In genomic region chr17:76927577-76927976, GRCh38 we compare ENCODE assay signal across 23 cellular contexts. TPM values are rescaled to one million over a fixed set of nuclear protein-coding genes. Genes with fewer than 3 reads are reported as not detected.
DNase-seq lines count a peak whose midpoint lies in the region; ATAC-seq, FAIRE-seq and TF ChIP-seq lines count a peak whose summit lies in the region.
"Had no signal": no experiment of that assay in that cellular context is flagged by ENCODE, and none has a peak within 500 bp of the region (broad histone marks: within the 10 kb centered on the region; RNA-seq: fewer than 3 reads in every experiment).

No MANE protein-coding gene starts in this region.

- no peaks in the 10 kb centered on the region for H3K36me3 ChIP-seq in kidney (ENCODE audit: control insufficient read depth in 1 of 2, insufficient read depth in 2 of 2, low read length in 2 of 2)
- H3K36me3 ChIP-seq in tibial artery: no peaks in the 10 kb centered on the region
- H3K36me3 ChIP-seq: HAP-1 had no signal

- peaks cover 0 to 5% of the 10 kb centered on the region in 2 donors for H3K4me1 ChIP-seq in kidney (ENCODE audit: control insufficient read depth in 1 of 2, insufficient read depth in 1 of 2, low read depth in 1 of 2, low read length in 2 of 2)
- H3K4me1 ChIP-seq in tibial artery: peaks cover 0 to 8% (median 6%) of the 10 kb centered on the region in 4 donors
- H3K4me1 ChIP-seq: HAP-1 had no signal

- intact Hi-C loops in kidney (cut with DNase I): no loop called here
- intact Hi-C loops in tibial artery (cut with DNase I; ENCODE audit: low total_unique reads): no loop called here

- ATAC-seq in HG02759 (IDR thresholded peaks at IDR 0.05; ENCODE audit: unreplicated experiment): no peak
- ATAC-seq: CD8-positive, alpha-beta T cell; GM23338 had no signal

- H3K27me3 ChIP-seq in tibial artery: peaks cover 0 to 72% of the 10 kb centered on the region in 2 donors
- H3K27me3 ChIP-seq: BLaER1 had no signal

- no peaks in the 10 kb centered on the region for H3K9me3 ChIP-seq in kidney (ENCODE audit: control insufficient read depth in 1 of 2, low read length in 2 of 2)
- no peaks in the 10 kb centered on the region for H3K9me3 ChIP-seq in tibial artery
- H3K9me3 ChIP-seq: BLaER1, HAP-1 had no signal

- H3K27ac ChIP-seq in angular gyrus (ENCODE audit: low read depth, low read length) (peak overlapping the region; percentile 60), kidney (ENCODE audit: low read depth in 2 of 2, low read length in 2 of 2) (no peak overlapping the region), tibial artery (no peak overlapping the region)
- H3K27ac ChIP-seq: 22Rv1, C4-2B had no signal

- DNase-seq in NCI-H82 (lab: John Stamatoyannopoulos, UW) (peak; percentile 38), NCI-H82 treated with DMSO at 0.1 percent for 48 hours (lab: John Stamatoyannopoulos, UW; ENCODE audit: unreplicated experiment) (no peak), kidney (peak; percentile 39), retina (peak; percentile 73), tibial artery (no peak), NCI-H2081 treated with DMSO at 0.1 percent for 48 hours (lab: John Stamatoyannopoulos, UW) (no peak)
- DNase-seq: CD4-positive, CD25-positive, alpha-beta regulatory T cell; CD8-positive, alpha-beta T cell; DMS53; DMS79 treated with DMSO at 0.1 percent for 48 hours; GF-D8; HFFc6 had no signal

- FAIRE-seq in kidney (lab: Jason Lieb, UNC): no peak
- FAIRE-seq: D721Med, GM12891, GM18507, H54 had no signal

- no peak overlapping the region for H3K9ac ChIP-seq in kidney (ENCODE audit: low read length in 2 of 2)
- H3K9ac ChIP-seq: BLaER1 had no signal

- TF ChIP-seq CTCF in kidney (IDR thresholded peaks at IDR 0.05; ENCODE audit: borderline replicate concordance, extremely low read depth, insufficient read depth) (no peak), tibial artery (IDR thresholded peaks at IDR 0.05) (no peak)

- no peak overlapping the region for H3K4me3 ChIP-seq in kidney (ENCODE audit: low read length in 2 of 2)
- no peak overlapping the region for H3K4me3 ChIP-seq in tibial artery
- H3K4me3 ChIP-seq: BLaER1, GM23338, HAP-1 had no signal

RNA-seq across cellular contexts. Expression of gene MGAT5B, which starts 59.4 kb away (rescaled TPM):
- 2.3 TPM for total RNA-seq in kidney
- 0.56 TPM for polyA plus RNA-seq in kidney (ENCODE audit: insufficient read depth, low read depth, low replicate concordance)
- total RNA-seq: CD4-positive, CD25-positive, alpha-beta regulatory T cell had no signal
- polyA plus RNA-seq: CD4-positive, CD25-positive, alpha-beta regulatory T cell had no signal

Comparison
In these comparisons a context has a peak if more than half of its experiments do, and no peak if none do; other contexts are left out.
1. DNase-seq: peak in NCI-H82 (single experiment), kidney (single experiment) and retina (single experiment); none in NCI-H82 treated with DMSO at 0.1 percent for 48 hours (single experiment), tibial artery (0 of 2) and NCI-H2081 treated with DMSO at 0.1 percent for 48 hours (single experiment).